18 cellular contexts compared by ENCODE assay signal in the genomic region with DNA sequence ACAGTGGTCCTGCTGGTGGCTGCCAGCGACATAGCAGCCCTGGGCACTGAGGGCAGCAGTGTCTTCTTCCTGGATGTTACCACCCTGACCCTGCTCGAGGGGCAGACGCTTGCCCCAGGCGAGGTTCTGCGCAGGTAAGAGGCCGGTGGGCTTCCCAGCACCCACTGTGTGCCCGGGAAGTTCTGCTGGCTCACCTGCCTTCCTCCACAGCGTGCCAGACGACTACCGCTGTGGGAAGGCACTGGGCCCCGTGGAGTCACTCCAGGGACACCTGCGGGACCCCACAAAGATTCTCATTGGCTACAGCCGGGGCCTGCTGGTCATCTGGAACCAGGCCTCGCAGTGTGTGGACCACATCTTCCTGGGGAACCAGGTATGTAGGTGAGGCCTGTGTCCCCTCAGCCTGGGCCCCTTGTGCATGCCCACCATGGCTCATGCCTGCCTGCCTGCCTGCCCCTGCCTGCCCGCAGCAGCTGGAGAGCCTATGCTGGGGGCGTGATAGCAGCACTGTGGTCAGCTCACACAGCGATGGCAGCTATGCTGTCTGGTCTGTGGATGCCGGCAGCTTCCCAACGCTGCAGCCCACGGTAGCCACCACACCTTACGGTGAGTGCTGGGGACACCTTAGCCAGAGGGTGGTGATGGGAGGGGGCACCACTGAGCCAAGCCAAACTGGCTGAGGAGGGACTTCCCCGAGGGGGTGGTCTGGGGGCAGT.
"Had no signal": no experiment of that assay in that cellular context is flagged by ENCODE, and none has a peak within 500 bp of the region (broad histone marks: within the 10 kb centered on the region; RNA-seq: fewer than 3 reads in every experiment).

No MANE protein-coding gene starts in this region.

- H3K27ac ChIP-seq: SJCRH30 had no signal

- H3K27me3 ChIP-seq: SJCRH30 had no signal

- DNase-seq: KBM-7, MV-4-11, NCI-H1048, NCI-H1105, NCI-H1436, NCI-H187, NCI-H2029, NCI-H2081 treated with DMSO at 0.1 percent for 48 hours, NCI-H2171, NCI-H226, NCI-H446, NCI-H510A, NCI-H524 treated with DMSO at 0.1 percent for 48 hours, NCI-H69, NCI-H774, PC-3, SHP77 treated with DMSO at 0.1 percent for 48 hours, SJCRH30 had no signal

- H3K4me3 ChIP-seq: SJCRH30 had no signal

- H3K9me3 ChIP-seq: SJCRH30 had no signal

- H3K4me1 ChIP-seq: SJCRH30 had no signal
